In the genomic region with DNA sequence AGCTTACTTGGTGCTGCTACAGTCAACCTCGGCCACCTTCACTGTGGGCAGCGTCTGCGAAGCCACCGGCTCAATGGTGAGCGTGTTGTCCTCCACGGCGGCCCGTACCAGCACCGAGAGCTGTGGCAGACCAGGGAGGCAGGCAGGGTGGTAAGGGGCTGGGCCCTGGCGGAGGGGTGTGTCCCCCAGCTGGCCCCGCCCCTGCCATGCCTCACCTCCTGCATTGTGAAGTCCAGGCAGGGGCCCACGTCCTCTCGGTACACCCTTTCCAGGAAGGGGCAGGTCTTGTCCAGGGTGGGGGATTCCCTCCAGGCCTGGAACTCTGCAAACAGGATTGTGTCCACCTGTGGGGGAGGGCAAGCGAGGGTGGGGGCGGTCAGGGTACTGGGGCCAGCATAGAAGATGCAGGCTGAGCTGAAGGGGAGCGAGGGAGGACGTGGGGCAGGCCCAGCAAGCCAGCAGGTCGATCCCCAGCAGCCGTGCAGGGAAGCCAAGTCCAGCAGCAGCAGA, we compare ENCODE assay signal across 1 cellular context.
TF ChIP-seq lines count a peak whose summit lies in the region.

No MANE protein-coding gene starts in this region.

TF ChIP-seq in HepG2, 621 proteins besides CTCF, POLR2A, EP300 and RAD21 (continued from another document and continues in another):
- TF ChIP-seq BRCA1 (CRISPR knock-in tag; IDR thresholded peaks at IDR 0.05) (no peak), ZNF274 (CRISPR knock-in tag; IDR thresholded peaks at IDR 0.05) (no peak), ZNF224 (CRISPR knock-in tag; IDR thresholded peaks at IDR 0.05) (no peak), ATRX (CRISPR knock-in tag; IDR thresholded peaks at IDR 0.05; ENCODE audit: borderline replicate concordance) (no peak), ZNF879 (CRISPR knock-in tag; IDR thresholded peaks at IDR 0.05) (no peak), SNAI1 (CRISPR knock-in tag; IDR thresholded peaks at IDR 0.05; ENCODE audit: borderline replicate concordance) (no peak), HOXD1 (CRISPR knock-in tag; IDR thresholded peaks at IDR 0.05) (no peak), ZNF816 (CRISPR knock-in tag; IDR thresholded peaks at IDR 0.05; ENCODE audit: borderline replicate concordance) (no peak), NFKB2 (CRISPR knock-in tag; IDR thresholded peaks at IDR 0.05; ENCODE audit: borderline replicate concordance) (no peak), ZNF230 (CRISPR knock-in tag; IDR thresholded peaks at IDR 0.05) (peak; percentile 62; the same call in 1 of the 2 replicates), ZNF777 (CRISPR knock-in tag; IDR thresholded peaks at IDR 0.05) (no peak), SMYD3 (CRISPR knock-in tag; IDR thresholded peaks at IDR 0.05) (no peak), ZNF775 (CRISPR knock-in tag; IDR thresholded peaks at IDR 0.05; ENCODE audit: borderline replicate concordance) (no peak), REXO4 (CRISPR knock-in tag; IDR thresholded peaks at IDR 0.05; ENCODE audit: borderline replicate concordance) (no peak), JDP2 (CRISPR knock-in tag; IDR thresholded peaks at IDR 0.05; ENCODE audit: borderline replicate concordance) (no peak), ZSCAN22 (CRISPR knock-in tag; IDR thresholded peaks at IDR 0.05) (no peak), RCOR2 (CRISPR knock-in tag; IDR thresholded peaks at IDR 0.05) (no peak), MTA3 (CRISPR knock-in tag; IDR thresholded peaks at IDR 0.05) (no peak), ZNF101 (CRISPR knock-in tag; IDR thresholded peaks at IDR 0.05; ENCODE audit: borderline replicate concordance, low read depth) (no peak), ZFP82 (CRISPR knock-in tag; IDR thresholded peaks at IDR 0.05; ENCODE audit: borderline replicate concordance) (no peak), NFYB (CRISPR knock-in tag; IDR thresholded peaks at IDR 0.05) (no peak), MED13 (CRISPR knock-in tag; IDR thresholded peaks at IDR 0.05) (no peak), FOSL2 (CRISPR knock-in tag; IDR thresholded peaks at IDR 0.05) (peak; percentile 19; the same call in 1 of the 2 replicates), TCF7L2 (IDR thresholded peaks at IDR 0.05; ENCODE audit: low read depth, low read length) (no peak), ZNF891 (CRISPR knock-in tag; IDR thresholded peaks at IDR 0.05) (no peak), NFYC (CRISPR knock-in tag; IDR thresholded peaks at IDR 0.05) (no peak), ZNF225 (CRISPR knock-in tag; IDR thresholded peaks at IDR 0.05) (peak; percentile 53; the same call in 1 of the 2 replicates), IKZF1 (IDR thresholded peaks at IDR 0.05) (no peak), ZNF577 (CRISPR knock-in tag; IDR thresholded peaks at IDR 0.05; ENCODE audit: borderline replicate concordance, low read depth) (no peak)
- TF ChIP-seq, protein P1, sequence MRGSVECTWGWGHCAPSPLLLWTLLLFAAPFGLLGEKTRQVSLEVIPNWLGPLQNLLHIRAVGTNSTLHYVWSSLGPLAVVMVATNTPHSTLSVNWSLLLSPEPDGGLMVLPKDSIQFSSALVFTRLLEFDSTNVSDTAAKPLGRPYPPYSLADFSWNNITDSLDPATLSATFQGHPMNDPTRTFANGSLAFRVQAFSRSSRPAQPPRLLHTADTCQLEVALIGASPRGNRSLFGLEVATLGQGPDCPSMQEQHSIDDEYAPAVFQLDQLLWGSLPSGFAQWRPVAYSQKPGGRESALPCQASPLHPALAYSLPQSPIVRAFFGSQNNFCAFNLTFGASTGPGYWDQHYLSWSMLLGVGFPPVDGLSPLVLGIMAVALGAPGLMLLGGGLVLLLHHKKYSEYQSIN (CRISPR knock-in tag; IDR thresholded peaks at IDR 0.05; ENCODE audit: borderline replicate concordance) = no peak
- TF ChIP-seq, protein P2, sequence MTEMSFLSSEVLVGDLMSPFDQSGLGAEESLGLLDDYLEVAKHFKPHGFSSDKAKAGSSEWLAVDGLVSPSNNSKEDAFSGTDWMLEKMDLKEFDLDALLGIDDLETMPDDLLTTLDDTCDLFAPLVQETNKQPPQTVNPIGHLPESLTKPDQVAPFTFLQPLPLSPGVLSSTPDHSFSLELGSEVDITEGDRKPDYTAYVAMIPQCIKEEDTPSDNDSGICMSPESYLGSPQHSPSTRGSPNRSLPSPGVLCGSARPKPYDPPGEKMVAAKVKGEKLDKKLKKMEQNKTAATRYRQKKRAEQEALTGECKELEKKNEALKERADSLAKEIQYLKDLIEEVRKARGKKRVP (CRISPR knock-in tag; IDR thresholded peaks at IDR 0.05) = no peak
- TF ChIP-seq, protein P3, sequence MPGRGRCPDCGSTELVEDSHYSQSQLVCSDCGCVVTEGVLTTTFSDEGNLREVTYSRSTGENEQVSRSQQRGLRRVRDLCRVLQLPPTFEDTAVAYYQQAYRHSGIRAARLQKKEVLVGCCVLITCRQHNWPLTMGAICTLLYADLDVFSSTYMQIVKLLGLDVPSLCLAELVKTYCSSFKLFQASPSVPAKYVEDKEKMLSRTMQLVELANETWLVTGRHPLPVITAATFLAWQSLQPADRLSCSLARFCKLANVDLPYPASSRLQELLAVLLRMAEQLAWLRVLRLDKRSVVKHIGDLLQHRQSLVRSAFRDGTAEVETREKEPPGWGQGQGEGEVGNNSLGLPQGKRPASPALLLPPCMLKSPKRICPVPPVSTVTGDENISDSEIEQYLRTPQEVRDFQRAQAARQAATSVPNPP (CRISPR knock-in tag; IDR thresholded peaks at IDR 0.05) = no peak
- TF ChIP-seq, protein P4, sequence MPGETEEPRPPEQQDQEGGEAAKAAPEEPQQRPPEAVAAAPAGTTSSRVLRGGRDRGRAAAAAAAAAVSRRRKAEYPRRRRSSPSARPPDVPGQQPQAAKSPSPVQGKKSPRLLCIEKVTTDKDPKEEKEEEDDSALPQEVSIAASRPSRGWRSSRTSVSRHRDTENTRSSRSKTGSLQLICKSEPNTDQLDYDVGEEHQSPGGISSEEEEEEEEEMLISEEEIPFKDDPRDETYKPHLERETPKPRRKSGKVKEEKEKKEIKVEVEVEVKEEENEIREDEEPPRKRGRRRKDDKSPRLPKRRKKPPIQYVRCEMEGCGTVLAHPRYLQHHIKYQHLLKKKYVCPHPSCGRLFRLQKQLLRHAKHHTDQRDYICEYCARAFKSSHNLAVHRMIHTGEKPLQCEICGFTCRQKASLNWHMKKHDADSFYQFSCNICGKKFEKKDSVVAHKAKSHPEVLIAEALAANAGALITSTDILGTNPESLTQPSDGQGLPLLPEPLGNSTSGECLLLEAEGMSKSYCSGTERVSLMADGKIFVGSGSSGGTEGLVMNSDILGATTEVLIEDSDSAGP (CRISPR knock-in tag; IDR thresholded peaks at IDR 0.05; ENCODE audit: borderline replicate concordance) = no peak; the same call in 1 of the 2 replicates
- TF ChIP-seq, protein P5, sequence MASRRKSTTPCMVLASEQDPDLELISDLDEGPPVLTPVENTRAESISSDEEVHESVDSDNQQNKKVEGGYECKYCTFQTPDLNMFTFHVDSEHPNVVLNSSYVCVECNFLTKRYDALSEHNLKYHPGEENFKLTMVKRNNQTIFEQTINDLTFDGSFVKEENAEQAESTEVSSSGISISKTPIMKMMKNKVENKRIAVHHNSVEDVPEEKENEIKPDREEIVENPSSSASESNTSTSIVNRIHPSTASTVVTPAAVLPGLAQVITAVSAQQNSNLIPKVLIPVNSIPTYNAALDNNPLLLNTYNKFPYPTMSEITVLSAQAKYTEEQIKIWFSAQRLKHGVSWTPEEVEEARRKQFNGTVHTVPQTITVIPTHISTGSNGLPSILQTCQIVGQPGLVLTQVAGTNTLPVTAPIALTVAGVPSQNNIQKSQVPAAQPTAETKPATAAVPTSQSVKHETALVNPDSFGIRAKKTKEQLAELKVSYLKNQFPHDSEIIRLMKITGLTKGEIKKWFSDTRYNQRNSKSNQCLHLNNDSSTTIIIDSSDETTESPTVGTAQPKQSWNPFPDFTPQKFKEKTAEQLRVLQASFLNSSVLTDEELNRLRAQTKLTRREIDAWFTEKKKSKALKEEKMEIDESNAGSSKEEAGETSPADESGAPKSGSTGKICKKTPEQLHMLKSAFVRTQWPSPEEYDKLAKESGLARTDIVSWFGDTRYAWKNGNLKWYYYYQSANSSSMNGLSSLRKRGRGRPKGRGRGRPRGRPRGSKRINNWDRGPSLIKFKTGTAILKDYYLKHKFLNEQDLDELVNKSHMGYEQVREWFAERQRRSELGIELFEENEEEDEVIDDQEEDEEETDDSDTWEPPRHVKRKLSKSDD (CRISPR knock-in tag; IDR thresholded peaks at IDR 0.05; ENCODE audit: low read depth) = no peak
- TF ChIP-seq, protein P6, sequence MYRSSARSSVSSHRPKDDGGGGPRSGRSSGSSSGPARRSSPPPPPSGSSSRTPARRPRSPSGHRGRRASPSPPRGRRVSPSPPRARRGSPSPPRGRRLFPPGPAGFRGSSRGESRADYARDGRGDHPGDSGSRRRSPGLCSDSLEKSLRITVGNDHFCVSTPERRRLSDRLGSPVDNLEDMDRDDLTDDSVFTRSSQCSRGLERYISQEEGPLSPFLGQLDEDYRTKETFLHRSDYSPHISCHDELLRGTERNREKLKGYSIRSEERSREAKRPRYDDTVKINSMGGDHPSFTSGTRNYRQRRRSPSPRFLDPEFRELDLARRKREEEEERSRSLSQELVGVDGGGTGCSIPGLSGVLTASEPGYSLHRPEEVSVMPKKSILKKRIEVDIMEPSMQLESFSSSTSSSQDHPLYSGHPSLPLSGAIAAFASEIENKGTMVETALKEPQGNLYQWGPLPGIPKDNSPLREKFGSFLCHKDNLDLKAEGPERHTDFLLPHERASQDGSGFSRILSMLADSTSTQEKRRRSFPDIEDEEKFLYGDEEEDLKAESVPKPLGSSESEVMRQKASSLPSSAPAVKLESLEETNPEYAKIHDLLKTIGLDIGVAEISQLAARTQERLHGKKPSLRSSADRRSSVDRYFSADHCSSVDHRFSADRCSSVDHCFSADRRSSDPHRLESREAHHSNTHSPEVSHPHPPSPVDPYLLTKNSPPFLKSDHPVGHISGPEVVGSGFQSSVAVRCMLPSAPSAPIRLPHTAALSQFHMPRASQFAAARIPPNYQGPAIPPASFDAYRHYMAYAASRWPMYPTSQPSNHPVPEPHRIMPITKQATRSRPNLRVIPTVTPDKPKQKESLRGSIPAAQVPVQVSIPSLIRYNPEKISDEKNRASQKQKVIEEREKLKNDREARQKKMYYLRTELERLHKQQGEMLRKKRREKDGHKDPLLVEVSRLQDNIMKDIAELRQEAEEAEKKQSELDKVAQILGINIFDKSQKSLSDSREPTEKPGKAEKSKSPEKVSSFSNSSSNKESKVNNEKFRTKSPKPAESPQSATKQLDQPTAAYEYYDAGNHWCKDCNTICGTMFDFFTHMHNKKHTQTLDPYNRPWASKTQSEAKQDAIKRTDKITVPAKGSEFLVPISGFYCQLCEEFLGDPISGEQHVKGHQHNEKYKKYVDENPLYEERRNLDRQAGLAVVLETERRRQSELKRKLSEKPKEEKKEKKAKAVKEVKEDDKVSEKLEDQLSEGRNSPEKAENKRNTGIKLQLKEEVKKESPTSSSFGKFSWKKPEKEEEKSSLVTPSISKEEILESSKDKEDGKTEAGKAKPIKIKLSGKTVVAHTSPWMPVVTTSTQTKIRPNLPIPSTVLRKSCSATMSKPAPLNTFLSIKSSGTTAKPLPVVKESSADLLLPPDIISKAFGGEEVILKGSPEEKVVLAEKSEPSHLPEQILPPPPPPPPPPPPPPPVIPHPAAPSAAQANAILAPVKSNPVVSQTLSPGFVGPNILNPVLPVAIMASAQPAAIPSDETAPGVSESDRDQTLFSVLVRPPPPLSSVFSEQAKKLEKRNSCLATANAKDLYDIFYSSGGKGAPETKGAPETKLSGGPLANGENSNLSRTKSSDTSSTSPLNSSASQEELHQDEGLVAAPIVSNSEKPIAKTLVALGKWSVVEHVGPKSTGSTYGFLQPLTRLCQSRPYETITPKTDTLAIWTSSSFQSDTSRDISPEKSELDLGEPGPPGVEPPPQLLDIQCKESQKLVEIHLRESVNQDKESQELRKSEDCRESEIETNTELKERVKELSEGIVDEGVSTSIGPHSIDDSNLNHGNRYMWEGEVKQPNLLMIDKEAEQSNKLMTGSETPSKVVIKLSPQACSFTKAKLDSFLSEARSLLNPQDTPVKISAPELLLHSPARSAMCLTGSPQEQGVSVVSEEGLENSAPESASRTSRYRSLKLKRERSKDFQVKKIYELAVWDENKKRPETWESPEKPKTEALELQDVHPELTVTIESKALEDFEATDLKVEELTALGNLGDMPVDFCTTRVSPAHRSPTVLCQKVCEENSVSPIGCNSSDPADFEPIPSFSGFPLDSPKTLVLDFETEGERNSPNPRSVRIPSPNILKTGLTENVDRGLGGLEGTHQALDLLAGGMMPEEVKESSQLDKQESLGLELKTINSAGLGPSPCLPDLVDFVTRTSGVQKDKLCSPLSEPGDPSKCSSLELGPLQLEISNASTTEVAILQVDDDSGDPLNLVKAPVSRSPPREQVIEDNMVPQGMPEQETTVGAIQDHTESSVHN (CRISPR knock-in tag; IDR thresholded peaks at IDR 0.05) = no peak
- TF ChIP-seq, protein P7, sequence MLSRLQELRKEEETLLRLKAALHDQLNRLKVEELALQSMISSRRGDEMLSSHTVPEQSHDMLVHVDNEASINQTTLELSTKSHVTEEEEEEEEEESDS (CRISPR knock-in tag; IDR thresholded peaks at IDR 0.05; ENCODE audit: borderline replicate concordance) = no peak
- TF ChIP-seq, protein P8, sequence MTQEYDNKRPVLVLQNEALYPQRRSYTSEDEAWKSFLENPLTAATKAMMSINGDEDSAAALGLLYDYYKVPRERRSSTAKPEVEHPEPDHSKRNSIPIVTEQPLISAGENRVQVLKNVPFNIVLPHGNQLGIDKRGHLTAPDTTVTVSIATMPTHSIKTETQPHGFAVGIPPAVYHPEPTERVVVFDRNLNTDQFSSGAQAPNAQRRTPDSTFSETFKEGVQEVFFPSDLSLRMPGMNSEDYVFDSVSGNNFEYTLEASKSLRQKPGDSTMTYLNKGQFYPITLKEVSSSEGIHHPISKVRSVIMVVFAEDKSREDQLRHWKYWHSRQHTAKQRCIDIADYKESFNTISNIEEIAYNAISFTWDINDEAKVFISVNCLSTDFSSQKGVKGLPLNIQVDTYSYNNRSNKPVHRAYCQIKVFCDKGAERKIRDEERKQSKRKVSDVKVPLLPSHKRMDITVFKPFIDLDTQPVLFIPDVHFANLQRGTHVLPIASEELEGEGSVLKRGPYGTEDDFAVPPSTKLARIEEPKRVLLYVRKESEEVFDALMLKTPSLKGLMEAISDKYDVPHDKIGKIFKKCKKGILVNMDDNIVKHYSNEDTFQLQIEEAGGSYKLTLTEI (CRISPR knock-in tag; conservative IDR thresholded peaks at IDR 0.05) = no peak
